ENCODE assay signal across 14 cellular contexts in the genomic region with DNA sequence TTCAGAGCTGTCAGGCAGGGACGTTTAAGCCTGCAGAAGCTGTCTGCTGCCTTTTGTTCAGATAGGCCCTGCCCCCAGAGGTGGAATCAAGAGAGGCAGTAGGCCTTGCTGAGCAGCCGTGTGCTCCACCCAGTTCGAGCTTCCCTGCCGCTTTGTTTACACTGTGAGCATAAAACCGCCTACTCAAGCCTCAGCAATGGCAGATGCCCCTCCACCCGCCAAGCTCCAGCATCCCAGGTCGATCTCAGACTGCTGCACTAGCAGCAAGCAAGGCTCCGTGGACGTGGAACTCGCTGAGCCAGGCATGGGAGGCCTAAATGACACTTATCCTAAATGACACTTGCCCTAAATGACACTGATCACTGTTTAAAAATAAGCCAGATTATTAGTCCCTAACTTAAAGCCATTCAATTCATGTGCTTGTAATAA. TPM values are rescaled to one million over a fixed set of nuclear protein-coding genes. Genes with fewer than 3 reads are reported as not detected.
DNase-seq lines count a peak whose midpoint lies in the region; ATAC-seq, FAIRE-seq and TF ChIP-seq lines count a peak whose summit lies in the region.
"Had no signal": no experiment of that assay in that cellular context is flagged by ENCODE, and none has a peak within 500 bp of the region (broad histone marks: within the 10 kb centered on the region; RNA-seq: fewer than 3 reads in every experiment).

No MANE protein-coding gene starts in this region.

- intact Hi-C loops in HepG2 (cut with micrococcal nuclease; ENCODE audit: unreplicated experiment) = no loop called here
- intact Hi-C loops in right lobe of liver (cut with DNase I) = no loop called here
- intact Hi-C loops in activated T-helper 1 cell treated with anti-CD3 and anti-CD28 coated beads, Interleukin-12 subunit alpha, Interleukin-12 subunit beta, Interleukin-2, Interleukin-4 antibody, amounts not matched to agents 30 ng/mL and 10 ng/mL and 1 ng/mL, durations not matched to agents 14 hours and 24 hours and 36 hours (cut with micrococcal nuclease) = no loop called here

- no peak overlapping the region for H3K4me3 Mint-ChIP-seq in activated T-helper 1 cell treated with anti-CD3 and anti-CD28 coated beads, Interleukin-12 subunit alpha, Interleukin-12 subunit beta, Interleukin-2, Interleukin-4 antibody, amounts not matched to agents 30 ng/mL and 10 ng/mL and 1 ng/mL, durations not matched to agents 14 hours and 24 hours and 36 hours

- TF ChIP-seq POLR2A in HepG2 (IDR thresholded peaks at IDR 0.05; ENCODE audit: insufficient read depth in 1 of 2, low read depth in 2 of 2, low read length in 2 of 2) (no peak), right lobe of liver (IDR thresholded peaks at IDR 0.05) (no peak)

- H3K36me3 Mint-ChIP-seq in activated T-helper 1 cell treated with anti-CD3 and anti-CD28 coated beads, Interleukin-12 subunit alpha, Interleukin-12 subunit beta, Interleukin-2, Interleukin-4 antibody, amounts not matched to agents 30 ng/mL and 10 ng/mL and 1 ng/mL, durations not matched to agents 14 hours and 24 hours and 36 hours (ENCODE audit: low read depth) = no peaks in the 10 kb centered on the region

- H3K4me3 ChIP-seq in HepG2 (replicated peaks in 1 of 3; ENCODE audit: insufficient read depth in 1 of 3, low read depth in 2 of 3, low read length in 3 of 3) (no peak overlapping the region), right lobe of liver (no peak overlapping the region), iPS DF 6.9 (ENCODE audit: low read length) (no peak overlapping the region)
- H3K4me3 ChIP-seq: heart left ventricle, MG63, right atrium auricular region, testis had no signal

- ATAC-seq in HepG2 (peak; percentile 67), right lobe of liver (no peak), HG03378 (IDR thresholded peaks at IDR 0.05; ENCODE audit: unreplicated experiment) (no peak)
- ATAC-seq: heart left ventricle, Panc1 had no signal

- H3K27ac Mint-ChIP-seq in activated T-helper 1 cell treated with anti-CD3 and anti-CD28 coated beads, Interleukin-12 subunit alpha, Interleukin-12 subunit beta, Interleukin-2, Interleukin-4 antibody, amounts not matched to agents 30 ng/mL and 10 ng/mL and 1 ng/mL, durations not matched to agents 14 hours and 24 hours and 36 hours = no peak overlapping the region

- TF ChIP-seq EP300 in HepG2 (IDR thresholded peaks at IDR 0.05; ENCODE audit: low read depth in 2 of 2, low read length in 2 of 2) (no peak), HepG2 (CRISPR knock-in tag; IDR thresholded peaks at IDR 0.05; ENCODE audit: borderline replicate concordance) (no peak)

- no TSS peak for BruUV-seq in HepG2 (replicated peaks; lab: Mats Ljungman, UMichigan)

- 0% methylated on average over 2 of the region's 10 CpGs for WGBS in HepG2 (ENCODE audit: low lambda C conversion rate)
- WGBS in right lobe of liver (ENCODE audit: insufficient coverage, low coverage, low lambda C conversion rate, missing lambda C conversion rate) = 84% methylated on average over 4 of the region's 10 CpGs
- WGBS in iPS DF 6.9 (ENCODE audit: insufficient coverage, insufficient read length) = no CpG with 5 or more reads among the region's 10 CpGs

- no peaks in the 10 kb centered on the region for H3K9me3 ChIP-seq in HepG2 (ENCODE audit: low read length)
- H3K9me3 ChIP-seq in right lobe of liver = no peaks in the 10 kb centered on the region
- H3K9me3 ChIP-seq in iPS DF 6.9 (ENCODE audit: control insufficient read depth, insufficient read depth, low read length) = no peaks in the 10 kb centered on the region
- H3K9me3 ChIP-seq: heart left ventricle, MG63, right atrium auricular region, testis had no signal

- peaks cover 11% of the 10 kb centered on the region for H3K27me3 Mint-ChIP-seq in activated T-helper 1 cell treated with anti-CD3 and anti-CD28 coated beads, Interleukin-12 subunit alpha, Interleukin-12 subunit beta, Interleukin-2, Interleukin-4 antibody, amounts not matched to agents 30 ng/mL and 10 ng/mL and 1 ng/mL, durations not matched to agents 14 hours and 24 hours and 36 hours (ENCODE audit: insufficient read depth)

- TF ChIP-seq CTCF in HepG2 (CRISPR knock-in tag; IDR thresholded peaks at IDR 0.05) = no peak
- TF ChIP-seq CTCF in right lobe of liver (IDR thresholded peaks at IDR 0.05) = no peak

- peak; percentile 59 for DNase-seq in HepG2 (ENCODE audit: low spot score)
- no peak for DNase-seq in right lobe of liver
- peak; percentile 57 for DNase-seq in NCI-H774 (lab: John Stamatoyannopoulos, UW)
- peak; percentile 58 for DNase-seq in iPS DF 6.9 (ENCODE audit: low read depth, low spot score)
- no peak for DNase-seq in NCI-H446 (lab: John Stamatoyannopoulos, UW)
- no peak for DNase-seq in activated T-helper 1 cell treated with anti-CD3 and anti-CD28 coated beads, Interleukin-12 subunit alpha, Interleukin-12 subunit beta, Interleukin-2, Interleukin-4 antibody, amounts not matched to agents 30 ng/mL and 10 ng/mL and 1 ng/mL, durations not matched to agents 14 hours and 24 hours and 36 hours (ENCODE audit: low spot score)
- no peak for DNase-seq in GM03348 (ENCODE audit: low spot score)
- DNase-seq: heart left ventricle, MG63, testis had no signal

- FAIRE-seq in HepG2 (lab: Jason Lieb, UNC) = no peak
- FAIRE-seq: D721Med had no signal

- H3K9ac ChIP-seq in HepG2 (ENCODE audit: insufficient read depth, low read depth, low read length) = no peak overlapping the region

- in situ Hi-C loops in HepG2 (cut with HindIII; ENCODE audit: extremely low pct_ligation_motif_present, low pct_unique_long_range_greater_than_20kb) = no loop called here

- H3K9me3 Mint-ChIP-seq in activated T-helper 1 cell treated with anti-CD3 and anti-CD28 coated beads, Interleukin-12 subunit alpha, Interleukin-12 subunit beta, Interleukin-2, Interleukin-4 antibody, amounts not matched to agents 30 ng/mL and 10 ng/mL and 1 ng/mL, durations not matched to agents 14 hours and 24 hours and 36 hours = no peaks in the 10 kb centered on the region

- H3K36me3 ChIP-seq in HepG2 (replicated peaks in 1 of 2; ENCODE audit: control insufficient read depth in 1 of 2, insufficient read depth in 2 of 2, low read length in 2 of 2) = no peaks in the 10 kb centered on the region
- no peaks in the 10 kb centered on the region for H3K36me3 ChIP-seq in right lobe of liver
- no peaks in the 10 kb centered on the region for H3K36me3 ChIP-seq in iPS DF 6.9 (ENCODE audit: control insufficient read depth, insufficient read depth, low read length)
- H3K36me3 ChIP-seq: heart left ventricle, MG63, right atrium auricular region had no signal

- no peaks in the 10 kb centered on the region for H3K4me1 Mint-ChIP-seq in activated T-helper 1 cell treated with anti-CD3 and anti-CD28 coated beads, Interleukin-12 subunit alpha, Interleukin-12 subunit beta, Interleukin-2, Interleukin-4 antibody, amounts not matched to agents 30 ng/mL and 10 ng/mL and 1 ng/mL, durations not matched to agents 14 hours and 24 hours and 36 hours (ENCODE audit: low read depth)

- H4K20me1 ChIP-seq in HepG2 (ENCODE audit: insufficient read depth, low read length) = no peaks in the 10 kb centered on the region

- H2AFZ ChIP-seq in HepG2 (ENCODE audit: low read length) = no peak overlapping the region

- CTCF ChIA-PET in HepG2 (lab: Yijun Ruan, JAX; ENCODE audit: low intra/inter-chr PET ratio, low total read pairs) = no interaction called here

- H3K27me3 ChIP-seq in HepG2 (ENCODE audit: control insufficient read depth in 1 of 2, insufficient read depth in 2 of 2, low read length in 2 of 2) (no peaks in the 10 kb centered on the region), right lobe of liver (no peaks in the 10 kb centered on the region), iPS DF 6.9 (ENCODE audit: control insufficient read depth, insufficient read depth, low read length) (no peaks in the 10 kb centered on the region)
- H3K27me3 ChIP-seq: heart left ventricle, MG63, right atrium auricular region, testis had no signal

- POLR2A ChIA-PET in HepG2 (lab: Yijun Ruan, JAX) = no interaction called here

- H3K4me1 ChIP-seq in HepG2 (ENCODE audit: insufficient read depth, low read length) = no peaks in the 10 kb centered on the region
- no peaks in the 10 kb centered on the region for H3K4me1 ChIP-seq in right lobe of liver
- H3K4me1 ChIP-seq in iPS DF 6.9 (ENCODE audit: control insufficient read depth, insufficient read depth, low read length) = 0 out of 2 replicates have a peak, but pooled peaks cover 2% of the 10 kb centered on the region
- H3K4me1 ChIP-seq: testis had no signal

- peak overlapping the region; percentile 21 for H3K4me2 ChIP-seq in HepG2 (ENCODE audit: low read depth, low read length)

- H3K27ac ChIP-seq in HepG2 (ENCODE audit: extremely low read length, insufficient read depth, low read length) (no peak overlapping the region), right lobe of liver (no peak overlapping the region), iPS DF 6.9 (ENCODE audit: low read length) (no peak overlapping the region)
- H3K27ac ChIP-seq: heart left ventricle, right atrium auricular region, testis had no signal

- TF ChIP-seq RAD21 in HepG2 (CRISPR knock-in tag; IDR thresholded peaks at IDR 0.05) = no peak

- H3K79me2 ChIP-seq in HepG2 (ENCODE audit: insufficient read depth, low read length) = no peaks in the 10 kb centered on the region

RNA-seq across cellular contexts. Expression of a gene that starts 6.8 kb away (rescaled TPM):
- total RNA-seq in HepG2 (2016; rRNA removed; fragmentation: Illumina TruSeq; extraction: Trizol) (not detected in 2 replicates), right lobe of liver (not detected)
- not detected in 2 replicates for total RNA-seq in HepG2 (2016; cell fraction: cytosol; rRNA removed; fragmentation: Illumina TruSeq; extraction: Trizol; ENCODE audit: low read depth)
- total RNA-seq in HepG2 (2016; cell fraction: insoluble cytoplasmic fraction; rRNA removed; fragmentation: Illumina TruSeq; extraction: Trizol) = not detected in 2 replicates
- total RNA-seq in HepG2 (2016; cell fraction: membrane; rRNA removed; fragmentation: Illumina TruSeq; extraction: Trizol) = not detected in 2 replicates
- total RNA-seq in HepG2 (2016; cell fraction: nucleus; rRNA removed; fragmentation: Illumina TruSeq; extraction: Trizol) = not detected in 2 replicates
- not detected in 2 replicates for polyA plus RNA-seq in HepG2 (2011; rRNA removed)
- polyA plus RNA-seq in HepG2 (2011; cell fraction: cytosol; rRNA removed) = not detected in 2 replicates
- not detected in 2 replicates for polyA plus RNA-seq in HepG2 (2011; cell fraction: nucleus; rRNA removed)
- not detected in 2 replicates for polyA plus RNA-seq in HepG2 (2012)
- polyA plus RNA-seq in HepG2 (2016; cell fraction: cytosol; fragmentation: Illumina TruSeq; extraction: Trizol; ENCODE audit: low read depth) = not detected in 2 replicates
- polyA plus RNA-seq in HepG2 (2016; cell fraction: insoluble cytoplasmic fraction; fragmentation: Illumina TruSeq; extraction: Trizol; ENCODE audit: low read depth) = not detected in 2 replicates
- polyA plus RNA-seq in HepG2 (2016; cell fraction: membrane; fragmentation: Illumina TruSeq; extraction: Trizol; ENCODE audit: low read depth) = not detected in 2 replicates
- not detected in 2 replicates for polyA plus RNA-seq in HepG2 (2016; cell fraction: nucleus; fragmentation: Illumina TruSeq; extraction: Trizol; ENCODE audit: insufficient read depth, low read depth)
- polyA minus RNA-seq in HepG2 (2011; rRNA and poly(A)+ RNA removed; ENCODE audit: low replicate concordance) = not detected in 2 replicates
- not detected in 2 replicates for polyA minus RNA-seq in HepG2 (2011; cell fraction: cytosol; rRNA and poly(A)+ RNA removed)
- polyA minus RNA-seq in HepG2 (2011; cell fraction: nucleus; rRNA and poly(A)+ RNA removed) = not detected in 2 replicates
- total RNA-seq in activated T-helper 1 cell treated with anti-CD3 and anti-CD28 coated beads, Interleukin-12 subunit alpha, Interleukin-12 subunit beta, Interleukin-2, Interleukin-4 antibody, amounts not matched to agents 30 ng/mL and 10 ng/mL and 1 ng/mL, durations not matched to agents 14 hours and 24 hours and 36 hours = not detected in 2 replicates

RNA-seq across cellular contexts. Expression of a gene that starts 37.2 kb away (rescaled TPM):
- 55.9 and 79.6 TPM in 2 replicates for total RNA-seq in HepG2 (2016; rRNA removed; fragmentation: Illumina TruSeq; extraction: Trizol)
- 7.1 and 9.3 TPM in 2 replicates for total RNA-seq in HepG2 (2016; cell fraction: cytosol; rRNA removed; fragmentation: Illumina TruSeq; extraction: Trizol; ENCODE audit: low read depth)
- total RNA-seq in HepG2 (2016; cell fraction: insoluble cytoplasmic fraction; rRNA removed; fragmentation: Illumina TruSeq; extraction: Trizol) = 54.4 and 89.4 TPM in 2 replicates
- 18.1 and 25.2 TPM in 2 replicates for total RNA-seq in HepG2 (2016; cell fraction: membrane; rRNA removed; fragmentation: Illumina TruSeq; extraction: Trizol)
- total RNA-seq in HepG2 (2016; cell fraction: nucleus; rRNA removed; fragmentation: Illumina TruSeq; extraction: Trizol) = 32.2 and 34.7 TPM in 2 replicates
- polyA plus RNA-seq in HepG2 (2011; rRNA removed) = 10.7 and 16.9 TPM in 2 replicates
- polyA plus RNA-seq in HepG2 (2011; cell fraction: cytosol; rRNA removed) = 3.1 and 6.6 TPM in 2 replicates
- 4.5 and 6.9 TPM in 2 replicates for polyA plus RNA-seq in HepG2 (2011; cell fraction: nucleus; rRNA removed)
- polyA plus RNA-seq in HepG2 (2012) = 25.0 and 58.6 TPM in 2 replicates
- polyA plus RNA-seq in HepG2 (2016; cell fraction: cytosol; fragmentation: Illumina TruSeq; extraction: Trizol; ENCODE audit: low read depth) = 11.5 and 12.0 TPM in 2 replicates
- polyA plus RNA-seq in HepG2 (2016; cell fraction: insoluble cytoplasmic fraction; fragmentation: Illumina TruSeq; extraction: Trizol; ENCODE audit: low read depth) = 122 and 134 TPM in 2 replicates
- 22.0 and 24.5 TPM in 2 replicates for polyA plus RNA-seq in HepG2 (2016; cell fraction: membrane; fragmentation: Illumina TruSeq; extraction: Trizol; ENCODE audit: low read depth)
- polyA plus RNA-seq in HepG2 (2016; cell fraction: nucleus; fragmentation: Illumina TruSeq; extraction: Trizol; ENCODE audit: insufficient read depth, low read depth) = 56.4 and 58.4 TPM in 2 replicates
- 3.4 and 7.2 TPM in 2 replicates for polyA minus RNA-seq in HepG2 (2011; rRNA and poly(A)+ RNA removed; ENCODE audit: low replicate concordance)
- 14.1 and 16.6 TPM in 2 replicates for polyA minus RNA-seq in HepG2 (2011; cell fraction: cytosol; rRNA and poly(A)+ RNA removed)
- polyA minus RNA-seq in HepG2 (2011; cell fraction: nucleus; rRNA and poly(A)+ RNA removed) = 35.7 and 38.1 TPM in 2 replicates
- 10 to 100 TPM; 23.4 to 50.4 (median 44.0) TPM for total RNA-seq in right lobe of liver
- 49.4 and 51.5 TPM in 2 replicates for total RNA-seq in activated T-helper 1 cell treated with anti-CD3 and anti-CD28 coated beads, Interleukin-12 subunit alpha, Interleukin-12 subunit beta, Interleukin-2, Interleukin-4 antibody, amounts not matched to agents 30 ng/mL and 10 ng/mL and 1 ng/mL, durations not matched to agents 14 hours and 24 hours and 36 hours

Comparison
In these comparisons a context has a peak if more than half of its experiments do, and no peak if none do; other contexts are left out.
1. DNase-seq: peak in HepG2 (single experiment), NCI-H774 (single experiment) and iPS DF 6.9 (single experiment); none in right lobe of liver (0 of 3), NCI-H446 (0 of 2), activated T-helper 1 cell treated with anti-CD3 and anti-CD28 coated beads, Interleukin-12 subunit alpha, Interleukin-12 subunit beta, Interleukin-2, Interleukin-4 antibody, amounts not matched to agents 30 ng/mL and 10 ng/mL and 1 ng/mL, durations not matched to agents 14 hours and 24 hours and 36 hours (single experiment) and GM03348 (single experiment).